Comparison of ENCODE assay signal across 18 cellular contexts in the genomic region with DNA sequence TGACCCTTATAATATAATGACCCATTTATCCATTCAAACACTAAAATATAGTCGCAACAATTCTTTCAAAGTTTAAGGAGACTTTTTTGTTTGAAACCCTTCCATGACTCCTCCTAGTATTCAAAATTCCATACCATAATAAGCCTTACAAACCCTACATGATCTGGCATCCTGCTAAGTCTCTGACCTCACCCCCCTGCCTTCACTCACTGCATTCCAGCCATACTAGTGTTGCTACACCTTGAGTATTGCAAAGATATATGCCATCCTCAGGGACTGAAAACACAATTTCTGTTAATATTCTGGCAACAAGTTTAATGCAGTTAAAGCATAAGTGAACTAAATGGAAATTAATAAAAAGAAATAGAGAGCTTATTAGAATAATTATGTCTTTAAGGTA.
DNase-seq lines count a peak whose midpoint lies in the region; ATAC-seq and TF ChIP-seq lines count a peak whose summit lies in the region.
"Had no signal": no experiment of that assay in that cellular context is flagged by ENCODE, and none has a peak within 500 bp of the region (broad histone marks: within the 10 kb centered on the region; RNA-seq: fewer than 3 reads in every experiment).

No MANE protein-coding gene starts in this region.

- H3K4me2 ChIP-seq in GM23338, result no peak overlapping the region
- H3K4me2 ChIP-seq: BLaER1 had no signal

- no peaks in the 10 kb centered on the region for H3K4me1 ChIP-seq in GM23338 (ENCODE audit: insufficient read depth)
- H3K4me1 ChIP-seq: BLaER1, Caco-2 had no signal

- H3K4me3 ChIP-seq in GM23338, result no peak overlapping the region
- H3K4me3 ChIP-seq: BLaER1 had no signal

- no peaks in the 10 kb centered on the region for H3K79me2 ChIP-seq in GM23338 (replicated peaks; ENCODE audit: insufficient read depth)

- no peaks in the 10 kb centered on the region for H3K36me3 ChIP-seq in GM23338 (ENCODE audit: insufficient read depth)
- H3K36me3 ChIP-seq: BLaER1 had no signal

- CTCF ChIA-PET in RWPE1 (lab: Yijun Ruan, JAX), result interaction anchor here (0.6 kb wide), 1 partner anchor 11 kb away, joined by 5 read pairs; no protein-coding TSS in a partner anchor

- H2AFZ ChIP-seq in GM23338, result no peak overlapping the region

- POLR2A ChIA-PET in RWPE1 (lab: Yijun Ruan, JAX; ENCODE audit: low non-redundant PET), result no interaction called here

- TF ChIP-seq CTCF in GM23338 (conservative IDR thresholded peaks at IDR 0.05; ENCODE audit: low read depth in 2 of 2), result no peak
- TF ChIP-seq CTCF in RWPE1 (conservative IDR thresholded peaks at IDR 0.05; ENCODE audit: low read depth), result no peak

- H3F3A ChIP-seq in GM23338 (replicated peaks; ENCODE audit: low read depth), result no peaks in the 10 kb centered on the region

- ATAC-seq in GM23338, result no peak; the same call in 2 of the 3 replicates
- ATAC-seq in GM18861 (IDR thresholded peaks at IDR 0.05; ENCODE audit: unreplicated experiment), result no peak
- ATAC-seq: CD8-positive, alpha-beta T cell; HCT116 had no signal

- H3K36me3 Mint-ChIP-seq in GM23338 (ENCODE audit: low read depth), result no peaks in the 10 kb centered on the region
- H3K36me3 Mint-ChIP-seq: CD4-positive, CD25-positive, alpha-beta regulatory T cell; CD8-positive, alpha-beta T cell had no signal

- H3K27me3 Mint-ChIP-seq in GM23338 (ENCODE audit: insufficient read depth, low read depth, poor library complexity), result peaks cover 2% of the 10 kb centered on the region
- H3K27me3 Mint-ChIP-seq: B cell; CD4-positive, CD25-positive, alpha-beta regulatory T cell had no signal

- H3K27ac ChIP-seq in GM23338 (ENCODE audit: low read depth) (no peak overlapping the region), RWPE1 (no peak overlapping the region)
- H3K27ac ChIP-seq: 22Rv1, BLaER1, C4-2B had no signal

- H4K20me1 ChIP-seq in GM23338 (replicated peaks; ENCODE audit: insufficient read depth), result no peaks in the 10 kb centered on the region
- H4K20me1 ChIP-seq: BLaER1 had no signal

- H3K4me1 Mint-ChIP-seq in GM23338, result peaks cover 3% of the 10 kb centered on the region; the same call in 2 of the 3 replicates
- H3K4me1 Mint-ChIP-seq: B cell; CD4-positive, CD25-positive, alpha-beta regulatory T cell had no signal

- H3K27ac Mint-ChIP-seq in GM23338, result no peak overlapping the region
- H3K27ac Mint-ChIP-seq: B cell; CD4-positive, CD25-positive, alpha-beta regulatory T cell; CD8-positive, alpha-beta T cell; H9 had no signal

- H3K27me3 ChIP-seq in GM23338 (ENCODE audit: insufficient read depth), result no peaks in the 10 kb centered on the region
- H3K27me3 ChIP-seq: BLaER1 had no signal

- DNase-seq in GM23338 (ENCODE audit: low spot score) (peak; percentile 17), RWPE1 (ENCODE audit: low spot score) (peak; percentile 4), iPS-NIHi11 (ENCODE audit: low spot score) (peak; percentile 17), NOMO-1 (lab: John Stamatoyannopoulos, UW; ENCODE audit: unreplicated experiment in 2 of 2) (no peak)
- no peak for DNase-seq in activated CD4-positive, CD25-positive, alpha-beta regulatory T cell treated with anti-CD3 and anti-CD28 coated beads, Interleukin-2, amount 50 U/mL, for 72 hours
- DNase-seq: Caco-2; CD4-positive, CD25-positive, alpha-beta regulatory T cell; CD8-positive, alpha-beta T cell; DMS153; DND-41; GOT3; H9 had no signal

- H3K9me2 ChIP-seq in GM23338 (ENCODE audit: insufficient read depth), result peaks cover 5% of the 10 kb centered on the region; the same call in 1 of the 2 replicates

- H3K9me3 Mint-ChIP-seq in GM23338, result no peaks in the 10 kb centered on the region; the same call in 1 of the 3 replicates

- no peak overlapping the region for H3K4me3 Mint-ChIP-seq in GM23338
- H3K4me3 Mint-ChIP-seq: B cell; CD4-positive, CD25-positive, alpha-beta regulatory T cell; CD8-positive, alpha-beta T cell; H9 had no signal

TF ChIP-seq in GM23338, 12 proteins besides CTCF, POLR2A, EP300 and RAD21 (continues in another document):
- TF ChIP-seq CREB1 (CRISPR knock-in tag; IDR thresholded peaks at IDR 0.05; ENCODE audit: low read depth), result no peak
- no peak for TF ChIP-seq JUNB (IDR thresholded peaks at IDR 0.05; ENCODE audit: unreplicated experiment)
- no peak for TF ChIP-seq ZNF114 (CRISPR knock-in tag; IDR thresholded peaks at IDR 0.05)
- TF ChIP-seq POLR2AphosphoS5 (IDR thresholded peaks at IDR 0.05; ENCODE audit: low read depth), result no peak
- TF ChIP-seq, protein P1, sequence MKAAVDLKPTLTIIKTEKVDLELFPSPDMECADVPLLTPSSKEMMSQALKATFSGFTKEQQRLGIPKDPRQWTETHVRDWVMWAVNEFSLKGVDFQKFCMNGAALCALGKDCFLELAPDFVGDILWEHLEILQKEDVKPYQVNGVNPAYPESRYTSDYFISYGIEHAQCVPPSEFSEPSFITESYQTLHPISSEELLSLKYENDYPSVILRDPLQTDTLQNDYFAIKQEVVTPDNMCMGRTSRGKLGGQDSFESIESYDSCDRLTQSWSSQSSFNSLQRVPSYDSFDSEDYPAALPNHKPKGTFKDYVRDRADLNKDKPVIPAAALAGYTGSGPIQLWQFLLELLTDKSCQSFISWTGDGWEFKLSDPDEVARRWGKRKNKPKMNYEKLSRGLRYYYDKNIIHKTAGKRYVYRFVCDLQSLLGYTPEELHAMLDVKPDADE (IDR thresholded peaks at IDR 0.05), result no peak
- TF ChIP-seq EZH2 (IDR thresholded peaks at IDR 0.05; ENCODE audit: low read depth, unreplicated experiment), result no peak
- TF ChIP-seq ZNF462 (CRISPR knock-in tag; IDR thresholded peaks at IDR 0.05), result no peak
- no peak for TF ChIP-seq NANOG (IDR thresholded peaks at IDR 0.05; ENCODE audit: borderline replicate concordance)

Comparison
In these comparisons a context has a peak if more than half of its experiments do, and no peak if none do; other contexts are left out.
1. DNase-seq: peak in GM23338 (single experiment), RWPE1 (single experiment) and iPS-NIHi11 (single experiment); none in NOMO-1 (0 of 2) and activated CD4-positive, CD25-positive, alpha-beta regulatory T cell treated with anti-CD3 and anti-CD28 coated beads, Interleukin-2, amount 50 U/mL, for 72 hours (single experiment).